In genomic region chr16:90093799-90094198, GRCh38 we compare ENCODE assay signal across 7 cellular contexts. TPM values are rescaled to one million over a fixed set of nuclear protein-coding genes. Genes with fewer than 3 reads are reported as not detected.
"Had no signal": no experiment of that assay in that cellular context is flagged by ENCODE, and none has a peak within 500 bp of the region (broad histone marks: within the 10 kb centered on the region; RNA-seq: fewer than 3 reads in every experiment).

No MANE protein-coding gene starts in this region.

RNA-seq across cellular contexts. Expression of gene PRDM7, which starts 16.7 kb away (rescaled TPM):
- total RNA-seq: GM23248, GM23338, H1, H4, H7, H9, HFFc6 had no signal
